Comparison of ENCODE assay signal across 1 cellular context in the genomic region with DNA sequence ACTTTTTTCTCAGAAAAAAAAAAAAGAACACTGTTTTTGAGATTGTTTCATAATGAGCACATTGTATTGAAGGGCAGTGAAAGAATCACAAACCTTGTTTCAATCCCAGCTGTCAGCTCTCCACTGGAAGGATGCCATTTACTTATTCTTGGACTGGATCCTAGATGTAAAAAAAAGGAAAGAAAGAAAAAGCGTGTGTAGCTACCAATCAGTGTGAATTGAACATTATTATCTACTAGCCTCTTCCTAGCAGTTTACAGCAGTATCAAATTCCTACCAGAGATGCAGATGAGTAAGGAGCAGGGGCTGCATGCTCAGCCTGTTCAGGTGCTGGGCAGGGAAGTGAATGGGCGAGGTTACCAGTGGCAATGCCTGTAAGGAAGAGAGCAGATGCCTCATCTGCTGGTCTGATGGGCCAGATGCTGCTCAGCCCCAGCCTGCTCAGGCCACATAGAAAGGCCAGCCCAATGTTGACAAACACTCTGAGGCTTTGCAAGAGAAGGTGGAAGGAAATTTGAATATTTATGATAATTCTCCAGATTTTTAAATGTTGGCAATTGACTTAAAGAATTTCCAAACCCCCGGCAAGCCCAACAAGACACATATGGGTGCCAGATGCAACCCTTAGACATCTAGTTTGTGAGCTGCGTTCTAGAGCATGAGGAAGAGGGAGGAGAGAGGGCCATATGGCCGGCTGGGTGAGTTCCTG.
TF ChIP-seq lines count a peak whose summit lies in the region.

No MANE protein-coding gene starts in this region.

TF ChIP-seq in HepG2, 621 proteins besides CTCF, POLR2A, EP300 and RAD21 (continued from another document):
- TF ChIP-seq, protein P1, sequence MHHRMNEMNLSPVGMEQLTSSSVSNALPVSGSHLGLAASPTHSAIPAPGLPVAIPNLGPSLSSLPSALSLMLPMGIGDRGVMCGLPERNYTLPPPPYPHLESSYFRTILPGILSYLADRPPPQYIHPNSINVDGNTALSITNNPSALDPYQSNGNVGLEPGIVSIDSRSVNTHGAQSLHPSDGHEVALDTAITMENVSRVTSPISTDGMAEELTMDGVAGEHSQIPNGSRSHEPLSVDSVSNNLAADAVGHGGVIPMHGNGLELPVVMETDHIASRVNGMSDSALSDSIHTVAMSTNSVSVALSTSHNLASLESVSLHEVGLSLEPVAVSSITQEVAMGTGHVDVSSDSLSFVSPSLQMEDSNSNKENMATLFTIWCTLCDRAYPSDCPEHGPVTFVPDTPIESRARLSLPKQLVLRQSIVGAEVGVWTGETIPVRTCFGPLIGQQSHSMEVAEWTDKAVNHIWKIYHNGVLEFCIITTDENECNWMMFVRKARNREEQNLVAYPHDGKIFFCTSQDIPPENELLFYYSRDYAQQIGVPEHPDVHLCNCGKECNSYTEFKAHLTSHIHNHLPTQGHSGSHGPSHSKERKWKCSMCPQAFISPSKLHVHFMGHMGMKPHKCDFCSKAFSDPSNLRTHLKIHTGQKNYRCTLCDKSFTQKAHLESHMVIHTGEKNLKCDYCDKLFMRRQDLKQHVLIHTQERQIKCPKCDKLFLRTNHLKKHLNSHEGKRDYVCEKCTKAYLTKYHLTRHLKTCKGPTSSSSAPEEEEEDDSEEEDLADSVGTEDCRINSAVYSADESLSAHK (CRISPR knock-in tag; IDR thresholded peaks at IDR 0.05; ENCODE audit: borderline replicate concordance), result no peak
- TF ChIP-seq HMG20A (CRISPR knock-in tag; IDR thresholded peaks at IDR 0.05; ENCODE audit: borderline replicate concordance) (no peak), ZNF775 (CRISPR knock-in tag; IDR thresholded peaks at IDR 0.05; ENCODE audit: borderline replicate concordance) (no peak), ZNF326 (CRISPR knock-in tag; IDR thresholded peaks at IDR 0.05; ENCODE audit: borderline replicate concordance) (no peak)
TF ChIP-seq in HepG2: peak in this region for 0.
